In genomic region chr12:123131291-123131831, GRCh38 we compare ENCODE assay signal across 9 cellular contexts. TPM values are rescaled to one million over a fixed set of nuclear protein-coding genes. Genes with fewer than 3 reads are reported as not detected.
DNase-seq lines count a peak whose midpoint lies in the region; ATAC-seq and TF ChIP-seq lines count a peak whose summit lies in the region.
"Had no signal": no experiment of that assay in that cellular context is flagged by ENCODE, and none has a peak within 500 bp of the region (broad histone marks: within the 10 kb centered on the region; RNA-seq: fewer than 3 reads in every experiment).

No MANE protein-coding gene starts in this region.

- peak overlapping the region; percentile 57 for H3K4me2 ChIP-seq in mammary epithelial cell (ENCODE audit: insufficient read depth, low read depth, low read length)

- H3K79me2 ChIP-seq in mammary epithelial cell (ENCODE audit: insufficient read depth, low read length) = peaks cover 56% of the 10 kb centered on the region

- H3K36me3 ChIP-seq in CD4-positive, CD25-positive, alpha-beta regulatory T cell (ENCODE audit: control insufficient read depth, insufficient read depth, low read length) = no peaks in the 10 kb centered on the region
- H3K36me3 ChIP-seq in mammary epithelial cell (ENCODE audit: insufficient read depth, low read length) (no peaks in the 10 kb centered on the region), mucosa of rectum (ENCODE audit: control insufficient read depth in 2 of 2, insufficient read depth in 2 of 2, low read length in 2 of 2) (no peaks in the 10 kb centered on the region)
- H3K36me3 ChIP-seq: vagina had no signal

- H4K20me1 ChIP-seq in mammary epithelial cell (ENCODE audit: insufficient read depth, low read length) = no peaks in the 10 kb centered on the region

- H3K4me1 Mint-ChIP-seq in CD4-positive, CD25-positive, alpha-beta regulatory T cell = peaks cover 8 to 71% (median 46%) of the 10 kb centered on the region in 4 donors

- H3K27ac Mint-ChIP-seq in CD4-positive, CD25-positive, alpha-beta regulatory T cell = peak overlapping the region; percentile 97 to 98 (median 98)

- H3K4me1 ChIP-seq in CD4-positive, CD25-positive, alpha-beta regulatory T cell (ENCODE audit: control insufficient read depth, insufficient read depth, low read length, poor library complexity, severe bottlenecking) = peaks cover 30% of the 10 kb centered on the region
- H3K4me1 ChIP-seq in mammary epithelial cell (ENCODE audit: insufficient read depth, low read length) (peaks cover 75% of the 10 kb centered on the region), mucosa of rectum (ENCODE audit: control insufficient read depth in 2 of 2, insufficient read depth in 2 of 2, low read length in 2 of 2) (peaks cover 17 to 21% of the 10 kb centered on the region in 2 donors)

- no peak for DNase-seq in CD4-positive, CD25-positive, alpha-beta regulatory T cell
- peak; percentile 42 for DNase-seq in NCI-H1694 (lab: John Stamatoyannopoulos, UW)
- DNase-seq in mammary epithelial cell = peak; percentile 88
- DNase-seq in anterior cingulate cortex (lab: John Stamatoyannopoulos, UW) = no peak

- CTCF ChIA-PET in mammary epithelial cell (lab: Charles Lee; ENCODE audit: low non-redundant PET) = no interaction called here

- ATAC-seq in CD4-positive, CD25-positive, alpha-beta regulatory T cell (ENCODE audit: low read depth in 2 of 2) = no peak
- ATAC-seq in GM18519 (IDR thresholded peaks at IDR 0.05; ENCODE audit: low FRiP score, unreplicated experiment) (no peak), GM21786 (IDR thresholded peaks at IDR 0.05; ENCODE audit: unreplicated experiment) (no peak), GM19324 (IDR thresholded peaks at IDR 0.05; ENCODE audit: low FRiP score, unreplicated experiment) (no peak)

- H3K4me3 ChIP-seq in CD4-positive, CD25-positive, alpha-beta regulatory T cell (ENCODE audit: low read depth, low read length) = peak overlapping the region; percentile 58
- no peak overlapping the region for H3K4me3 ChIP-seq in mammary epithelial cell (replicated peaks in 1 of 3; ENCODE audit: insufficient read depth in 1 of 3, low read depth in 2 of 3, low read length in 3 of 3)
- H3K4me3 ChIP-seq in mucosa of rectum (ENCODE audit: low read length in 2 of 2) = peak overlapping the region; percentile 2 to 29
- H3K4me3 ChIP-seq: vagina had no signal

- peaks cover 16% of the 10 kb centered on the region for H3K36me3 Mint-ChIP-seq in CD4-positive, CD25-positive, alpha-beta regulatory T cell

- intact Hi-C loops in mammary epithelial cell (cut with micrococcal nuclease) = loop anchor here (5.0 kb wide), 1 partner anchor 89 kb away; no protein-coding TSS in a partner anchor

- no peaks in the 10 kb centered on the region for H3K9me3 Mint-ChIP-seq in CD4-positive, CD25-positive, alpha-beta regulatory T cell

- H2AFZ ChIP-seq in mammary epithelial cell (ENCODE audit: low read depth, low read length) = peak overlapping the region; percentile 28

- 0% methylated on average over 4 of the region's 4 CpGs for WGBS in mammary epithelial cell (ENCODE audit: low coverage, missing lambda C conversion rate)

- dilution Hi-C loops in mammary epithelial cell (cut with HindIII; ENCODE audit: low sequenced_read_pairs) = no loop called here

- no peaks in the 10 kb centered on the region for H3K9me3 ChIP-seq in CD4-positive, CD25-positive, alpha-beta regulatory T cell (ENCODE audit: control insufficient read depth in 2 of 2, low read length in 2 of 2)
- H3K9me3 ChIP-seq in mammary epithelial cell (replicated peaks; ENCODE audit: insufficient read depth, low read length) (no peaks in the 10 kb centered on the region), mucosa of rectum (ENCODE audit: control insufficient read depth in 2 of 2, low read length in 2 of 2) (no peaks in the 10 kb centered on the region)
- H3K9me3 ChIP-seq: vagina had no signal

- in situ Hi-C loops in mammary epithelial cell (cut with MboI; ENCODE audit: low sequenced_read_pairs in 2 of 2) = no loop called here

- no peak for TF ChIP-seq CTCF in mammary epithelial cell (conservative IDR thresholded peaks at IDR 0.05 in 1 of 2, IDR thresholded peaks at IDR 0.05 in 1 of 2; ENCODE audit: extremely low read depth in 1 of 2, insufficient read depth in 1 of 2, low read depth in 1 of 2, low read length in 2 of 2)

- no peaks in the 10 kb centered on the region for H3K27me3 Mint-ChIP-seq in CD4-positive, CD25-positive, alpha-beta regulatory T cell

- peak overlapping the region; percentile 78 for H3K27ac ChIP-seq in CD4-positive, CD25-positive, alpha-beta regulatory T cell (ENCODE audit: insufficient read depth, low read length, poor library complexity, severe bottlenecking)
- H3K27ac ChIP-seq in mammary epithelial cell (ENCODE audit: insufficient read depth, low read depth, low read length) = peak overlapping the region; percentile 88
- H3K27ac ChIP-seq in mucosa of rectum (ENCODE audit: low read depth in 2 of 2, low read length in 2 of 2) = peak overlapping the region; percentile 83 to 89
- H3K27ac ChIP-seq: vagina had no signal

- BruUV-seq in mammary epithelial cell (replicated peaks; lab: Mats Ljungman, UMichigan) = no TSS peak

- H3K27me3 ChIP-seq in CD4-positive, CD25-positive, alpha-beta regulatory T cell (ENCODE audit: control insufficient read depth, insufficient read depth, low read length) = no peaks in the 10 kb centered on the region
- H3K27me3 ChIP-seq in mammary epithelial cell (ENCODE audit: insufficient read depth, low read length) (no peaks in the 10 kb centered on the region), mucosa of rectum (ENCODE audit: control insufficient read depth in 2 of 2, insufficient read depth in 2 of 2, low read length in 2 of 2) (no peaks in the 10 kb centered on the region)
- H3K27me3 ChIP-seq: vagina had no signal

- H3K9ac ChIP-seq in mammary epithelial cell (ENCODE audit: insufficient read depth, low read length) = peak overlapping the region; percentile 58
- H3K9ac ChIP-seq in mucosa of rectum (ENCODE audit: low read depth in 1 of 2, low read length in 2 of 2) = peak overlapping the region; percentile 67 to 68

- H3K4me3 Mint-ChIP-seq in CD4-positive, CD25-positive, alpha-beta regulatory T cell = peak overlapping the region; percentile 73 to 82 (median 77)

RNA-seq across cellular contexts. Expression of gene PITPNM2, which starts 19.5 kb away (rescaled TPM):
- total RNA-seq in CD4-positive, CD25-positive, alpha-beta regulatory T cell = 57.2 TPM
- polyA plus RNA-seq in CD4-positive, CD25-positive, alpha-beta regulatory T cell = 1 to 10 TPM; 2.2 to 4.5 (median 3.9) TPM
- total RNA-seq in mammary epithelial cell = 10 to 100 TPM in 1 of 2 donors, 1 to 10 TPM in 1; 7.5 to 14.9 TPM
- polyA plus RNA-seq in mammary epithelial cell = 4.4 TPM
- 6.4 TPM for polyA minus RNA-seq in mammary epithelial cell

Comparison
In these comparisons a context has a peak if more than half of its experiments do, and no peak if none do; other contexts are left out.
1. DNase-seq: peak in NCI-H1694 (single experiment) and mammary epithelial cell (single experiment); none in CD4-positive, CD25-positive, alpha-beta regulatory T cell (0 of 3) and anterior cingulate cortex (0 of 58).
2. H3K4me3 ChIP-seq: peak in CD4-positive, CD25-positive, alpha-beta regulatory T cell (single experiment) and mucosa of rectum (2 of 2); none in mammary epithelial cell (0 of 3).
3. Peak in every context shown above with its lines, with median percentiles within 50 percentile points of each other: H3K27ac ChIP-seq.